In the genomic region with DNA sequence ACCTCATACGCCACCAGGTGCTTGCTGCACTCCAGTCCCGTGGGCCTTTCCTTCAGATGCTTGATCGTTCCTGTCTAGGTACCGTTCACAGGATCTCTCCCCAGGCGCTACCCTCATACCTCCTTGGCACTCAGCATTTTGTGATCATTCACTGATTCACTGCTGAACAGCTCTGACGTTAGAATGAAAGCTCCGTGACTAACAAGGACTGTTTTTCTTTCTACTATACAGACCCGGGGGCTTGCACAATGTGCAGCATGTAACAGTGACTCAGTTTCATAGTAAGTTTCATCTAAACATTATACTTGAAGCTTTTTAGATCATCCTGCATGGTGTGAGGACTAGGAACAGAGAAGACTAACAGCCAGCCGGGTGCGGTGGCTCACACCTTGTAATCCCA, we compare ENCODE assay signal across 27 cellular contexts. TPM values are rescaled to one million over a fixed set of nuclear protein-coding genes. Genes with fewer than 3 reads are reported as not detected.
DNase-seq lines count a peak whose midpoint lies in the region; ATAC-seq, FAIRE-seq and TF ChIP-seq lines count a peak whose summit lies in the region.
"Had no signal": no experiment of that assay in that cellular context is flagged by ENCODE, and none has a peak within 500 bp of the region (broad histone marks: within the 10 kb centered on the region; RNA-seq: fewer than 3 reads in every experiment).

No MANE protein-coding gene starts in this region.

- TF ChIP-seq CTCF in astrocyte (IDR thresholded peaks at IDR 0.05; ENCODE audit: insufficient read depth, low read depth, low read length), result no peak
- TF ChIP-seq CTCF in fibroblast of mammary gland (conservative IDR thresholded peaks at IDR 0.05; ENCODE audit: control insufficient read depth, insufficient read depth, low read depth, low read length), result no peak
- TF ChIP-seq CTCF in gastroesophageal sphincter (IDR thresholded peaks at IDR 0.05), result no peak
- TF ChIP-seq CTCF in activated CD8-positive, alpha-beta T cell treated with anti-CD3 and anti-CD28 coated beads for 36 hours (IDR thresholded peaks at IDR 0.05), result no peak

- peak overlapping the region; percentile 32 for H3K4me2 ChIP-seq in astrocyte (ENCODE audit: low read length)
- H3K4me2 ChIP-seq: BLaER1 treated with 17β-estradiol and CSF1 and Interleukin-3, amounts not matched to agents 10 nM and 100 nM; SK-N-SH had no signal

- DNase-seq in stimulated activated CD4-positive, alpha-beta T cell treated with anti-CD3 and anti-CD28 coated beads, Interleukin-1b, Interleukin-23, amount 100 ng/mL, for 48 hours, result peak; percentile 3
- DNase-seq in stimulated activated CD4-positive, alpha-beta T cell treated with anti-CD3 and anti-CD28 coated beads, Interleukin-4, amount 100 ng/mL, for 4 hours, result no peak
- peak; percentile 73 for DNase-seq in astrocyte (ENCODE audit: low read depth)
- peak; percentile 91 for DNase-seq in fibroblast of mammary gland (ENCODE audit: low read depth)
- peak; percentile 54 for DNase-seq in stromal cell of bone marrow (ENCODE audit: low read depth)
- no peak for DNase-seq in NCI-H146 (lab: John Stamatoyannopoulos, UW)
- DNase-seq in activated CD8-positive, alpha-beta T cell treated with anti-CD3 and anti-CD28 coated beads for 36 hours, result no peak
- DNase-seq: activated CD4-positive, alpha-beta memory T cell treated with anti-CD3 and anti-CD28 coated beads for 36 hours; activated effector memory CD4-positive, alpha-beta T cell treated with anti-CD3 and anti-CD28 coated beads, Interleukin-2, amount 50 U/mL, for 16 hours; activated naive CD8-positive, alpha-beta T cell treated with anti-CD3 and anti-CD28 coated beads, Interleukin-2, amount 50 U/mL, for 24 hours; activated T-cell treated with anti-CD3 and anti-CD28 coated beads for 4 hours; Caco-2; central memory CD4-positive, alpha-beta T cell; DND-41; erythroblast; head of caudate nucleus; natural killer cell; NCI-H1417; NCI-H524 treated with DMSO at 0.1 percent for 48 hours; ovary; Peyer's patch; right cardiac atrium; SK-N-SH; upper lobe of left lung had no signal

- POLR2A ChIA-PET in activated CD8-positive, alpha-beta T cell treated with anti-CD3 and anti-CD28 coated beads for 36 hours (lab: Charles Lee), result no interaction called here

- H4K20me1 ChIP-seq in astrocyte (ENCODE audit: insufficient read depth, low read length), result peaks cover 6% of the 10 kb centered on the region

- H3K27me3 ChIP-seq in astrocyte (ENCODE audit: insufficient read depth, low read length), result no peaks in the 10 kb centered on the region
- no peaks in the 10 kb centered on the region for H3K27me3 ChIP-seq in gastroesophageal sphincter
- H3K27me3 ChIP-seq: BLaER1 treated with 17β-estradiol and CSF1 and Interleukin-3, amounts not matched to agents 10 nM and 100 nM; ovary; Peyer's patch; upper lobe of left lung had no signal

- H3K4me1 Mint-ChIP-seq in astrocyte (ENCODE audit: low read depth, unreplicated experiment), result no peaks in the 10 kb centered on the region
- no peaks in the 10 kb centered on the region for H3K4me1 Mint-ChIP-seq in activated CD8-positive, alpha-beta T cell treated with anti-CD3 and anti-CD28 coated beads for 36 hours (ENCODE audit: low read depth)
- H3K4me1 Mint-ChIP-seq: activated naive CD8-positive, alpha-beta T cell treated with anti-CD3 and anti-CD28 coated beads, Interleukin-2, amount 50 U/mL, for 24 hours; natural killer cell had no signal

- no peak overlapping the region for H3K4me3 ChIP-seq in astrocyte (ENCODE audit: insufficient read depth, low read depth, low read length)
- no peak overlapping the region for H3K4me3 ChIP-seq in fibroblast of mammary gland (ENCODE audit: control insufficient read depth, low read depth, low read length)
- no peak overlapping the region for H3K4me3 ChIP-seq in gastroesophageal sphincter
- H3K4me3 ChIP-seq: BLaER1 treated with 17β-estradiol and CSF1 and Interleukin-3, amounts not matched to agents 10 nM and 100 nM; ovary; Peyer's patch; upper lobe of left lung had no signal

- FAIRE-seq in astrocyte (lab: Jason Lieb, UNC), result no peak

- H3K79me2 ChIP-seq in astrocyte (ENCODE audit: insufficient read depth, low read length), result no peaks in the 10 kb centered on the region

- H3K27me3 Mint-ChIP-seq in astrocyte (ENCODE audit: low read depth, unreplicated experiment), result no peaks in the 10 kb centered on the region
- H3K27me3 Mint-ChIP-seq in activated CD8-positive, alpha-beta T cell treated with anti-CD3 and anti-CD28 coated beads for 36 hours, result no peaks in the 10 kb centered on the region
- H3K27me3 Mint-ChIP-seq: activated CD4-positive, alpha-beta memory T cell treated with anti-CD3 and anti-CD28 coated beads for 36 hours; activated naive CD8-positive, alpha-beta T cell treated with anti-CD3 and anti-CD28 coated beads, Interleukin-2, amount 50 U/mL, for 24 hours had no signal

- peaks cover 10% of the 10 kb centered on the region for H3K36me3 Mint-ChIP-seq in astrocyte (ENCODE audit: low read depth, unreplicated experiment)
- peaks cover 35% of the 10 kb centered on the region for H3K36me3 Mint-ChIP-seq in activated CD8-positive, alpha-beta T cell treated with anti-CD3 and anti-CD28 coated beads for 36 hours (ENCODE audit: low read depth)

- H3K27ac Mint-ChIP-seq in astrocyte (ENCODE audit: unreplicated experiment), result no peak overlapping the region
- H3K27ac Mint-ChIP-seq in activated CD8-positive, alpha-beta T cell treated with anti-CD3 and anti-CD28 coated beads for 36 hours, result no peak overlapping the region
- H3K27ac Mint-ChIP-seq: activated CD4-positive, alpha-beta memory T cell treated with anti-CD3 and anti-CD28 coated beads for 36 hours; activated naive CD8-positive, alpha-beta T cell treated with anti-CD3 and anti-CD28 coated beads, Interleukin-2, amount 50 U/mL, for 24 hours; mesothelial cell of epicardium; natural killer cell had no signal

- no peaks in the 10 kb centered on the region for H3K9me3 Mint-ChIP-seq in astrocyte (ENCODE audit: unreplicated experiment)
- no peaks in the 10 kb centered on the region for H3K9me3 Mint-ChIP-seq in activated CD8-positive, alpha-beta T cell treated with anti-CD3 and anti-CD28 coated beads for 36 hours
- H3K9me3 Mint-ChIP-seq: activated CD4-positive, alpha-beta memory T cell treated with anti-CD3 and anti-CD28 coated beads for 36 hours; activated naive CD8-positive, alpha-beta T cell treated with anti-CD3 and anti-CD28 coated beads, Interleukin-2, amount 50 U/mL, for 24 hours; mesothelial cell of epicardium; natural killer cell had no signal

- H3K9me3 ChIP-seq in astrocyte (ENCODE audit: insufficient read depth, low read depth, low read length) (no peaks in the 10 kb centered on the region), gastroesophageal sphincter (no peaks in the 10 kb centered on the region)
- H3K9me3 ChIP-seq: BLaER1 treated with 17β-estradiol and CSF1 and Interleukin-3, amounts not matched to agents 10 nM and 100 nM; Caco-2; ovary; Peyer's patch; SK-N-SH; upper lobe of left lung had no signal

- TF ChIP-seq EP300 in gastroesophageal sphincter (IDR thresholded peaks at IDR 0.05), result no peak

- H3K4me1 ChIP-seq in astrocyte (ENCODE audit: insufficient read depth, low read length) (no peaks in the 10 kb centered on the region), gastroesophageal sphincter (no peaks in the 10 kb centered on the region)
- H3K4me1 ChIP-seq: Caco-2, Peyer's patch, upper lobe of left lung had no signal

- WGBS in gastroesophageal sphincter (ENCODE audit: low coverage in 1 of 2), 2 donors, result 90 to 92% methylated on average over 6 to 10 of the region's 10 CpGs

- ATAC-seq in gastroesophageal sphincter, result no peak
- ATAC-seq in activated CD8-positive, alpha-beta T cell treated with anti-CD3 and anti-CD28 coated beads for 36 hours, result no peak
- ATAC-seq: activated naive CD8-positive, alpha-beta T cell treated with anti-CD3 and anti-CD28 coated beads, Interleukin-2, amount 50 U/mL, for 24 hours; natural killer cell; right cardiac atrium had no signal

- intact Hi-C loops in activated CD8-positive, alpha-beta T cell treated with anti-CD3 and anti-CD28 coated beads for 36 hours (cut with micrococcal nuclease), result no loop called here

- CTCF ChIA-PET in activated CD8-positive, alpha-beta T cell treated with anti-CD3 and anti-CD28 coated beads for 36 hours (lab: Charles Lee), result no interaction called here

- H2AFZ ChIP-seq in astrocyte (ENCODE audit: low read depth, low read length), result no peak overlapping the region

- no peak overlapping the region for H3K4me3 Mint-ChIP-seq in astrocyte (ENCODE audit: unreplicated experiment)
- no peak overlapping the region for H3K4me3 Mint-ChIP-seq in activated CD8-positive, alpha-beta T cell treated with anti-CD3 and anti-CD28 coated beads for 36 hours
- H3K4me3 Mint-ChIP-seq: activated CD4-positive, alpha-beta memory T cell treated with anti-CD3 and anti-CD28 coated beads for 36 hours; activated naive CD8-positive, alpha-beta T cell treated with anti-CD3 and anti-CD28 coated beads, Interleukin-2, amount 50 U/mL, for 24 hours; mesothelial cell of epicardium; natural killer cell had no signal

- TF ChIP-seq POLR2A in gastroesophageal sphincter (IDR thresholded peaks at IDR 0.05), result no peak

- peaks cover 40% of the 10 kb centered on the region for H3K36me3 ChIP-seq in astrocyte (ENCODE audit: insufficient read depth, low read length)
- peaks cover 3 to 100% of the 10 kb centered on the region in 2 donors for H3K36me3 ChIP-seq in gastroesophageal sphincter
- H3K36me3 ChIP-seq: ovary had no signal

- H3K27ac ChIP-seq in astrocyte (ENCODE audit: low read depth, low read length) (peak overlapping the region; percentile 28), gastroesophageal sphincter (no peak overlapping the region)
- H3K27ac ChIP-seq: BLaER1 treated with 17β-estradiol and CSF1 and Interleukin-3, amounts not matched to agents 10 nM and 100 nM; ovary; Peyer's patch; upper lobe of left lung had no signal

- no peak overlapping the region for H3K9ac ChIP-seq in astrocyte (ENCODE audit: low read length)
- H3K9ac ChIP-seq: BLaER1 treated with 17β-estradiol and CSF1 and Interleukin-3, amounts not matched to agents 10 nM and 100 nM; SK-N-SH had no signal

RNA-seq across cellular contexts. Expression of gene KIN, which starts 20.6 kb away (rescaled TPM):
- 14.1 and 18.0 TPM in 2 replicates for total RNA-seq in astrocyte
- total RNA-seq in gastroesophageal sphincter, result 10 to 100 TPM in 2 of 4 donors, 1 to 10 TPM in 2; 7.1 to 12.8 (median 10.4) TPM
- 10 to 100 TPM; 10.7 to 12.6 TPM for total RNA-seq in activated CD8-positive, alpha-beta T cell treated with anti-CD3 and anti-CD28 coated beads for 36 hours

RNA-seq across cellular contexts. Expression of gene ATP5F1C, which starts 20.8 kb away (rescaled TPM):
- 231 and 267 TPM in 2 replicates for total RNA-seq in astrocyte
- 100 to 1,000 TPM; 216 to 300 (median 262) TPM for total RNA-seq in gastroesophageal sphincter
- total RNA-seq in activated CD8-positive, alpha-beta T cell treated with anti-CD3 and anti-CD28 coated beads for 36 hours, result 100 to 1,000 TPM; 282 to 292 TPM

RNA-seq across cellular contexts. Expression of gene TAF3, which starts 51.1 kb away (rescaled TPM):
- total RNA-seq in astrocyte (8.4 and 10.2 TPM in 2 replicates), gastroesophageal sphincter (10 to 100 TPM in 2 of 4 donors, 1 to 10 TPM in 2; 5.7 to 11.8 (median 8.8) TPM)
- total RNA-seq in activated CD8-positive, alpha-beta T cell treated with anti-CD3 and anti-CD28 coated beads for 36 hours, result 10 to 100 TPM; 12.5 to 12.7 TPM

Comparison
In these comparisons a context has a peak if more than half of its experiments do, and no peak if none do; other contexts are left out.
1. DNase-seq: peak in stimulated activated CD4-positive, alpha-beta T cell treated with anti-CD3 and anti-CD28 coated beads, Interleukin-1b, Interleukin-23, amount 100 ng/mL, for 48 hours (single experiment), astrocyte (single experiment), fibroblast of mammary gland (single experiment) and stromal cell of bone marrow (single experiment); none in stimulated activated CD4-positive, alpha-beta T cell treated with anti-CD3 and anti-CD28 coated beads, Interleukin-4, amount 100 ng/mL, for 4 hours (0 of 2), NCI-H146 (single experiment) and activated CD8-positive, alpha-beta T cell treated with anti-CD3 and anti-CD28 coated beads for 36 hours (single experiment).